Comparison of ENCODE assay signal across 1 cellular context in the genomic region with DNA sequence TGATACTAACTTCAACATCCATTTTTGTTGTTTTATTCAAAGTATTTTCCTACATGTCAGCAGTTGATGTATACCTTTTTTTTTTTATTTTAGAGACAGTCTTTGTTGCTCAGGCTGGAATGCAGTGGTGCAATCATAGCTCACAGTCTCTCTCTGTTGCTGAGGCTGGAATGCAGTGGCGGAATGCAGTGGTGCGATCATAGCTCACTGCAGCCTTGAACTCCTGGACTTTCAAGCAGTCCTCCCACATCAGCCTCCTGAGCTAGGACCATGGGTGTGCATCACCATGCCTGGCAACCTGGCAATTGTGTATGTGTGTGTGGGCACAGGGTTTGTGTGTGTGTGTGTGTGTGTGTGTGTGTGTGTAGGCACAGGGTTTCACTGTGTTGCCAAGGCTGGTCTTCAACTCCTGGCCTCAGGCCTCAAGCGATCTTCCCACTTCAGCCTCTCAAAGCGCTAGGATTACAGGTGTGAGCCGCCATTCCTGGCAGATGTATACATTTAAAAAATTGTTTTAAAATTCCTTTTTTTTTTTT.
TF ChIP-seq lines count a peak whose summit lies in the region.

No MANE protein-coding gene starts in this region.

TF ChIP-seq in HepG2, 621 proteins besides CTCF, POLR2A, EP300 and RAD21 (continued from another document and continues in another):
- TF ChIP-seq, protein P1, sequence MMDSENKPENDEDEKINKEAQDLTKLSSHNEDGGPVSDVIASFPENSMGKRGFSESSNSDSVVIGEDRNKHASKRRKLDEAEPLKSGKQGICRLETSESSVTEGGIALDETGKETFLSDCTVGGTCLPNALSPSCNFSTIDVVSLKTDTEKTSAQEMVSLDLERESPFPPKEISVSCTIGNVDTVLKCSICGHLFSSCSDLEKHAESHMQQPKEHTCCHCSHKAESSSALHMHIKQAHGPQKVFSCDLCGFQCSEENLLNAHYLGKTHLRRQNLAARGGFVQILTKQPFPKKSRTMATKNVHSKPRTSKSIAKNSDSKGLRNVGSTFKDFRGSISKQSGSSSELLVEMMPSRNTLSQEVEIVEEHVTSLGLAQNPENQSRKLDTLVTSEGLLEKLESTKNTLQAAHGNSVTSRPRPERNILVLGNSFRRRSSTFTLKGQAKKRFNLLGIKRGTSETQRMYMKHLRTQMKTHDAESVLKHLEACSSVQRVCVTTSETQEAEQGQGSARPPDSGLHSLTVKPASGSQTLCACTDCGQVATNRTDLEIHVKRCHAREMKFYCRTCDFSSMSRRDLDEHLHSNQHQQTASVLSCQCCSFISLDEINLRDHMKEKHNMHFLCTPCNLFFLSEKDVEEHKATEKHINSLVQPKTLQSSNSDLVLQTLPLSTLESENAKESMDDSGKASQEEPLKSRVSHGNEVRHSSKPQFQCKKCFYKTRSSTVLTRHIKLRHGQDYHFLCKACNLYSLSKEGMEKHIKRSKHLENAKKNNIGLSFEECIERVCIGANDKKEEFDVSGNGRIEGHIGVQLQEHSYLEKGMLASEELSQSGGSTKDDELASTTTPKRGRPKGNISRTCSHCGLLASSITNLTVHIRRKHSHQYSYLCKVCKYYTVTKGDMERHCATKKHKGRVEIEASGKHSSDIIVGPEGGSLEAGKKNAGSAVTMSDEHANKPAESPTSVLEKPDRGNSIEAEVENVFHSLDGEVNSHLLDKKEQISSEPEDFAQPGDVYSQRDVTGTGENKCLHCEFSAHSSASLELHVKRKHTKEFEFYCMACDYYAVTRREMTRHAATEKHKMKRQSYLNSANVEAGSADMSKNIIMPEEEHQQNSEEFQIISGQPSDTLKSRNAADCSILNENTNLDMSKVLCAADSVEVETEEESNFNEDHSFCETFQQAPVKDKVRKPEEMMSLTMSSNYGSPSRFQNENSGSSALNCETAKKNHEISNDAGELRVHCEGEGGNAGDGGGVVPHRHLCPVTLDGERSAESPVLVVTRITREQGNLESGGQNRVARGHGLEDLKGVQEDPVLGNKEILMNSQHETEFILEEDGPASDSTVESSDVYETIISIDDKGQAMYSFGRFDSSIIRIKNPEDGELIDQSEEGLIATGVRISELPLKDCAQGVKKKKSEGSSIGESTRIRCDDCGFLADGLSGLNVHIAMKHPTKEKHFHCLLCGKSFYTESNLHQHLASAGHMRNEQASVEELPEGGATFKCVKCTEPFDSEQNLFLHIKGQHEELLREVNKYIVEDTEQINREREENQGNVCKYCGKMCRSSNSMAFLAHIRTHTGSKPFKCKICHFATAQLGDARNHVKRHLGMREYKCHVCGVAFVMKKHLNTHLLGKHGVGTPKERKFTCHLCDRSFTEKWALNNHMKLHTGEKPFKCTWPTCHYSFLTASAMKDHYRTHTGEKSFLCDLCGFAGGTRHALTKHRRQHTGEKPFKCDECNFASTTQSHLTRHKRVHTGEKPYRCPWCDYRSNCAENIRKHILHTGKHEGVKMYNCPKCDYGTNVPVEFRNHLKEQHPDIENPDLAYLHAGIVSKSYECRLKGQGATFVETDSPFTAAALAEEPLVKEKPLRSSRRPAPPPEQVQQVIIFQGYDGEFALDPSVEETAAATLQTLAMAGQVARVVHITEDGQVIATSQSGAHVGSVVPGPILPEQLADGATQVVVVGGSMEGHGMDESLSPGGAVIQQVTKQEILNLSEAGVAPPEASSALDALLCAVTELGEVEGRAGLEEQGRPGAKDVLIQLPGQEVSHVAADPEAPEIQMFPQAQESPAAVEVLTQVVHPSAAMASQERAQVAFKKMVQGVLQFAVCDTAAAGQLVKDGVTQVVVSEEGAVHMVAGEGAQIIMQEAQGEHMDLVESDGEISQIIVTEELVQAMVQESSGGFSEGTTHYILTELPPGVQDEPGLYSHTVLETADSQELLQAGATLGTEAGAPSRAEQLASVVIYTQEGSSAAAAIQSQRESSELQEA (CRISPR knock-in tag; IDR thresholded peaks at IDR 0.05; ENCODE audit: not compliant biosample characterization), result no peak
- TF ChIP-seq, protein P2, sequence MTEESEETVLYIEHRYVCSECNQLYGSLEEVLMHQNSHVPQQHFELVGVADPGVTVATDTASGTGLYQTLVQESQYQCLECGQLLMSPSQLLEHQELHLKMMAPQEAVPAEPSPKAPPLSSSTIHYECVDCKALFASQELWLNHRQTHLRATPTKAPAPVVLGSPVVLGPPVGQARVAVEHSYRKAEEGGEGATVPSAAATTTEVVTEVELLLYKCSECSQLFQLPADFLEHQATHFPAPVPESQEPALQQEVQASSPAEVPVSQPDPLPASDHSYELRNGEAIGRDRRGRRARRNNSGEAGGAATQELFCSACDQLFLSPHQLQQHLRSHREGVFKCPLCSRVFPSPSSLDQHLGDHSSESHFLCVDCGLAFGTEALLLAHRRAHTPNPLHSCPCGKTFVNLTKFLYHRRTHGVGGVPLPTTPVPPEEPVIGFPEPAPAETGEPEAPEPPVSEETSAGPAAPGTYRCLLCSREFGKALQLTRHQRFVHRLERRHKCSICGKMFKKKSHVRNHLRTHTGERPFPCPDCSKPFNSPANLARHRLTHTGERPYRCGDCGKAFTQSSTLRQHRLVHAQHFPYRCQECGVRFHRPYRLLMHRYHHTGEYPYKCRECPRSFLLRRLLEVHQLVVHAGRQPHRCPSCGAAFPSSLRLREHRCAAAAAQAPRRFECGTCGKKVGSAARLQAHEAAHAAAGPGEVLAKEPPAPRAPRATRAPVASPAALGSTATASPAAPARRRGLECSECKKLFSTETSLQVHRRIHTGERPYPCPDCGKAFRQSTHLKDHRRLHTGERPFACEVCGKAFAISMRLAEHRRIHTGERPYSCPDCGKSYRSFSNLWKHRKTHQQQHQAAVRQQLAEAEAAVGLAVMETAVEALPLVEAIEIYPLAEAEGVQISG (CRISPR knock-in tag; IDR thresholded peaks at IDR 0.05), result 0 out of 2 replicates have a peak, but pooled peaks have one; percentile 27
- TF ChIP-seq ZFP82 (CRISPR knock-in tag; IDR thresholded peaks at IDR 0.05; ENCODE audit: borderline replicate concordance), result no peak
- TF ChIP-seq, protein P3, sequence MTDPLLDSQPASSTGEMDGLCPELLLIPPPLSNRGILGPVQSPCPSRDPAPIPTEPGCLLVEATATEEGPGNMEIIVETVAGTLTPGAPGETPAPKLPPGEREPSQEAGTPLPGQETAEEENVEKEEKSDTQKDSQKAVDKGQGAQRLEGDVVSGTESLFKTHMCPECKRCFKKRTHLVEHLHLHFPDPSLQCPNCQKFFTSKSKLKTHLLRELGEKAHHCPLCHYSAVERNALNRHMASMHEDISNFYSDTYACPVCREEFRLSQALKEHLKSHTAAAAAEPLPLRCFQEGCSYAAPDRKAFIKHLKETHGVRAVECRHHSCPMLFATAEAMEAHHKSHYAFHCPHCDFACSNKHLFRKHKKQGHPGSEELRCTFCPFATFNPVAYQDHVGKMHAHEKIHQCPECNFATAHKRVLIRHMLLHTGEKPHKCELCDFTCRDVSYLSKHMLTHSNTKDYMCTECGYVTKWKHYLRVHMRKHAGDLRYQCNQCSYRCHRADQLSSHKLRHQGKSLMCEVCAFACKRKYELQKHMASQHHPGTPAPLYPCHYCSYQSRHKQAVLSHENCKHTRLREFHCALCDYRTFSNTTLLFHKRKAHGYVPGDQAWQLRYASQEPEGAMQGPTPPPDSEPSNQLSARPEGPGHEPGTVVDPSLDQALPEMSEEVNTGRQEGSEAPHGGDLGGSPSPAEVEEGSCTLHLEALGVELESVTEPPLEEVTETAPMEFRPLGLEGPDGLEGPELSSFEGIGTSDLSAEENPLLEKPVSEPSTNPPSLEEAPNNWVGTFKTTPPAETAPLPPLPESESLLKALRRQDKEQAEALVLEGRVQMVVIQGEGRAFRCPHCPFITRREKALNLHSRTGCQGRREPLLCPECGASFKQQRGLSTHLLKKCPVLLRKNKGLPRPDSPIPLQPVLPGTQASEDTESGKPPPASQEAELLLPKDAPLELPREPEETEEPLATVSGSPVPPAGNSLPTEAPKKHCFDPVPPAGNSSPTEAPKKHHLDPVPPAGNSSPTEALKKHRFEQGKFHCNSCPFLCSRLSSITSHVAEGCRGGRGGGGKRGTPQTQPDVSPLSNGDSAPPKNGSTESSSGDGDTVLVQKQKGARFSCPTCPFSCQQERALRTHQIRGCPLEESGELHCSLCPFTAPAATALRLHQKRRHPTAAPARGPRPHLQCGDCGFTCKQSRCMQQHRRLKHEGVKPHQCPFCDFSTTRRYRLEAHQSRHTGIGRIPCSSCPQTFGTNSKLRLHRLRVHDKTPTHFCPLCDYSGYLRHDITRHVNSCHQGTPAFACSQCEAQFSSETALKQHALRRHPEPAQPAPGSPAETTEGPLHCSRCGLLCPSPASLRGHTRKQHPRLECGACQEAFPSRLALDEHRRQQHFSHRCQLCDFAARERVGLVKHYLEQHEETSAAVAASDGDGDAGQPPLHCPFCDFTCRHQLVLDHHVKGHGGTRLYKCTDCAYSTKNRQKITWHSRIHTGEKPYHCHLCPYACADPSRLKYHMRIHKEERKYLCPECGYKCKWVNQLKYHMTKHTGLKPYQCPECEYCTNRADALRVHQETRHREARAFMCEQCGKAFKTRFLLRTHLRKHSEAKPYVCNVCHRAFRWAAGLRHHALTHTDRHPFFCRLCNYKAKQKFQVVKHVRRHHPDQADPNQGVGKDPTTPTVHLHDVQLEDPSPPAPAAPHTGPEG (CRISPR knock-in tag; IDR thresholded peaks at IDR 0.05), result no peak
- TF ChIP-seq, protein P4, sequence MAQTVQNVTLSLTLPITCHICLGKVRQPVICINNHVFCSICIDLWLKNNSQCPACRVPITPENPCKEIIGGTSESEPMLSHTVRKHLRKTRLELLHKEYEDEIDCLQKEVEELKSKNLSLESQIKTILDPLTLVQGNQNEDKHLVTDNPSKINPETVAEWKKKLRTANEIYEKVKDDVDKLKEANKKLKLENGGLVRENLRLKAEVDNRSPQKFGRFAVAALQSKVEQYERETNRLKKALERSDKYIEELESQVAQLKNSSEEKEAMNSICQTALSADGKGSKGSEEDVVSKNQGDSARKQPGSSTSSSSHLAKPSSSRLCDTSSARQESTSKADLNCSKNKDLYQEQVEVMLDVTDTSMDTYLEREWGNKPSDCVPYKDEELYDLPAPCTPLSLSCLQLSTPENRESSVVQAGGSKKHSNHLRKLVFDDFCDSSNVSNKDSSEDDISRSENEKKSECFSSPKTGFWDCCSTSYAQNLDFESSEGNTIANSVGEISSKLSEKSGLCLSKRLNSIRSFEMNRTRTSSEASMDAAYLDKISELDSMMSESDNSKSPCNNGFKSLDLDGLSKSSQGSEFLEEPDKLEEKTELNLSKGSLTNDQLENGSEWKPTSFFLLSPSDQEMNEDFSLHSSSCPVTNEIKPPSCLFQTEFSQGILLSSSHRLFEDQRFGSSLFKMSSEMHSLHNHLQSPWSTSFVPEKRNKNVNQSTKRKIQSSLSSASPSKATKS (CRISPR knock-in tag; IDR thresholded peaks at IDR 0.05), result 0 out of 2 replicates have a peak, but pooled peaks have one; percentile 50
- peak; percentile 74 for TF ChIP-seq RXRA (CRISPR knock-in tag; IDR thresholded peaks at IDR 0.05)
- TF ChIP-seq ZNF441 (CRISPR knock-in tag; IDR thresholded peaks at IDR 0.05; ENCODE audit: borderline replicate concordance), result no peak
- TF ChIP-seq CBX5 (CRISPR knock-in tag; IDR thresholded peaks at IDR 0.05; ENCODE audit: borderline replicate concordance), result peak; percentile 76; the same call in 1 of the 2 replicates
- TF ChIP-seq FOXP1 (IDR thresholded peaks at IDR 0.05), result peak; percentile 90
- TF ChIP-seq FOXP1 (CRISPR knock-in tag; IDR thresholded peaks at IDR 0.05), result peak; percentile 63; the same call in 1 of the 2 replicates
- TF ChIP-seq PHF21A (CRISPR knock-in tag; IDR thresholded peaks at IDR 0.05), result peak; percentile 53; the same call in 1 of the 2 replicates
- no peak for TF ChIP-seq ZSCAN29 (CRISPR knock-in tag; conservative IDR thresholded peaks at IDR 0.05)
- TF ChIP-seq ZNF724P (CRISPR knock-in tag; IDR thresholded peaks at IDR 0.05; ENCODE audit: borderline replicate concordance), result no peak
- no peak for TF ChIP-seq AGO1 (IDR thresholded peaks at IDR 0.05; ENCODE audit: low read depth, low read length, poor library complexity, severe bottlenecking)
- no peak for TF ChIP-seq NFIC (IDR thresholded peaks at IDR 0.05; ENCODE audit: low read length)
- no peak for TF ChIP-seq ZNF878 (CRISPR knock-in tag; IDR thresholded peaks at IDR 0.05)
- TF ChIP-seq KLF12 (CRISPR knock-in tag; IDR thresholded peaks at IDR 0.05; ENCODE audit: borderline replicate concordance), result no peak
- peak; percentile 95 for TF ChIP-seq ZMYM4 (CRISPR knock-in tag; IDR thresholded peaks at IDR 0.05)
- TF ChIP-seq ZNF768 (CRISPR knock-in tag; IDR thresholded peaks at IDR 0.05), result peak; percentile 88
- TF ChIP-seq ZNF792 (CRISPR knock-in tag; IDR thresholded peaks at IDR 0.05), result peak; percentile 74
- TF ChIP-seq SOX6 (IDR thresholded peaks at IDR 0.05), result no peak
- peak; percentile 86 for TF ChIP-seq SOX6 (CRISPR knock-in tag; IDR thresholded peaks at IDR 0.05)
- TF ChIP-seq ZNF501 (CRISPR knock-in tag; IDR thresholded peaks at IDR 0.05), result 0 out of 2 replicates have a peak, but pooled peaks have one; percentile 25
- TF ChIP-seq, protein P5, sequence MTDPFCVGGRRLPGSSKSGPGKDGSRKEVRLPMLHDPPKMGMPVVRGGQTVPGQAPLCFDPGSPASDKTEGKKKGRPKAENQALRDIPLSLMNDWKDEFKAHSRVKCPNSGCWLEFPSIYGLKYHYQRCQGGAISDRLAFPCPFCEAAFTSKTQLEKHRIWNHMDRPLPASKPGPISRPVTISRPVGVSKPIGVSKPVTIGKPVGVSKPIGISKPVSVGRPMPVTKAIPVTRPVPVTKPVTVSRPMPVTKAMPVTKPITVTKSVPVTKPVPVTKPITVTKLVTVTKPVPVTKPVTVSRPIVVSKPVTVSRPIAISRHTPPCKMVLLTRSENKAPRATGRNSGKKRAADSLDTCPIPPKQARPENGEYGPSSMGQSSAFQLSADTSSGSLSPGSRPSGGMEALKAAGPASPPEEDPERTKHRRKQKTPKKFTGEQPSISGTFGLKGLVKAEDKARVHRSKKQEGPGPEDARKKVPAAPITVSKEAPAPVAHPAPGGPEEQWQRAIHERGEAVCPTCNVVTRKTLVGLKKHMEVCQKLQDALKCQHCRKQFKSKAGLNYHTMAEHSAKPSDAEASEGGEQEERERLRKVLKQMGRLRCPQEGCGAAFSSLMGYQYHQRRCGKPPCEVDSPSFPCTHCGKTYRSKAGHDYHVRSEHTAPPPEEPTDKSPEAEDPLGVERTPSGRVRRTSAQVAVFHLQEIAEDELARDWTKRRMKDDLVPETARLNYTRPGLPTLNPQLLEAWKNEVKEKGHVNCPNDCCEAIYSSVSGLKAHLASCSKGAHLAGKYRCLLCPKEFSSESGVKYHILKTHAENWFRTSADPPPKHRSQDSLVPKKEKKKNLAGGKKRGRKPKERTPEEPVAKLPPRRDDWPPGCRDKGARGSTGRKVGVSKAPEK (CRISPR knock-in tag; IDR thresholded peaks at IDR 0.05; ENCODE audit: borderline replicate concordance), result no peak
- TF ChIP-seq FOXK2 (IDR thresholded peaks at IDR 0.05), result peak; percentile 85
- 0 out of 2 replicates have a peak, but pooled peaks have one; percentile 82 for TF ChIP-seq TEAD2 (CRISPR knock-in tag; IDR thresholded peaks at IDR 0.05)
- no peak for TF ChIP-seq FOXA1 (IDR thresholded peaks at IDR 0.05)
- TF ChIP-seq FOXA1 (CRISPR knock-in tag; IDR thresholded peaks at IDR 0.05), result peak; percentile 52; the same call in 1 of the 2 replicates
- no peak for TF ChIP-seq CAMTA2 (CRISPR knock-in tag; IDR thresholded peaks at IDR 0.05; ENCODE audit: borderline replicate concordance)
- no peak for TF ChIP-seq RAD51 (IDR thresholded peaks at IDR 0.05; ENCODE audit: borderline replicate concordance)
- TF ChIP-seq, protein P6, sequence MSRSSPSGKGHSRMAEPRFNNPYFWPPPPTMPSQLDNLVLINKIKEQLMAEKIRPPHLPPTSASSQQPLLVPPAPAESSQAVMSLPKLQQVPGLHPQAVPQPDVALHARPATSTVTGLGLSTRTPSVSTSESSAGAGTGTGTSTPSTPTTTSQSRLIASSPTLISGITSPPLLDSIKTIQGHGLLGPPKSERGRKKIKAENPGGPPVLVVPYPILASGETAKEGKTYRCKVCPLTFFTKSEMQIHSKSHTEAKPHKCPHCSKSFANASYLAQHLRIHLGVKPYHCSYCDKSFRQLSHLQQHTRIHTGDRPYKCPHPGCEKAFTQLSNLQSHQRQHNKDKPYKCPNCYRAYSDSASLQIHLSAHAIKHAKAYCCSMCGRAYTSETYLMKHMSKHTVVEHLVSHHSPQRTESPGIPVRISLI (CRISPR knock-in tag; IDR thresholded peaks at IDR 0.05; ENCODE audit: borderline replicate concordance), result peak; percentile 92
